Comparison of ENCODE assay signal across 12 cellular contexts in genomic region chr5:17526504-17526903, GRCh38. TPM values are rescaled to one million over a fixed set of nuclear protein-coding genes. Genes with fewer than 3 reads are reported as not detected.
DNase-seq lines count a peak whose midpoint lies in the region; ATAC-seq and TF ChIP-seq lines count a peak whose summit lies in the region.
"Not testable (repeated sequence)": the region's sequence is repeated elsewhere in the genome, so short reads cannot be mapped to it uniquely, and the experiment has no call there.
"Had no signal": no experiment of that assay in that cellular context is flagged by ENCODE, and none has a peak within 500 bp of the region (broad histone marks: within the 10 kb centered on the region; RNA-seq: fewer than 3 reads in every experiment).

No MANE protein-coding gene starts in this region.

- WGBS in ovary, 3 donors, result 89 to 92% (median 90%) methylated on average over 9 to 17 of the region's 17 CpGs

- not testable (repeated sequence) for H3K27me3 Mint-ChIP-seq in activated CD8-positive, alpha-beta T cell treated with anti-CD3 and anti-CD28 coated beads, Interleukin-2, amount 10 ng/mL, durations not matched to agents 7 days and 5 days (ENCODE audit: low read depth)

- TF ChIP-seq CTCF in AG10803 (conservative IDR thresholded peaks at IDR 0.05; ENCODE audit: low read length); cardiac fibroblast (IDR thresholded peaks at IDR 0.05; ENCODE audit: low read depth, low read length); ovary (IDR thresholded peaks at IDR 0.05): not testable (repeated sequence)

- not testable (repeated sequence) for H3K4me1 ChIP-seq in NT2/D1 (ENCODE audit: insufficient read depth, insufficient read length); ovary (ENCODE audit: insufficient read depth)

- H3K27ac Mint-ChIP-seq in activated CD8-positive, alpha-beta T cell treated with anti-CD3 and anti-CD28 coated beads, Interleukin-2, amount 10 ng/mL, durations not matched to agents 7 days and 5 days, result not testable (repeated sequence)

- DNase-seq in AG10803 (ENCODE audit: low read depth), result peak; percentile 2
- DNase-seq in NT2/D1 (ENCODE audit: low read depth, low spot score), result peak; percentile 16
- peak; percentile 43 for DNase-seq in activated CD8-positive, alpha-beta T cell treated with anti-CD3 and anti-CD28 coated beads, Interleukin-2, amount 10 ng/mL, durations not matched to agents 7 days and 5 days
- DNase-seq in cardiac fibroblast (ENCODE audit: low read depth in 2 of 2), result peak; percentile 0 to 5
- peak; percentile 5 for DNase-seq in fibroblast of peridontal ligament (ENCODE audit: extremely low read depth)
- DNase-seq in left lobe of liver (ENCODE audit: low spot score), result peak; percentile 59
- DNase-seq in ovary, result peak in 3 of 5 donors; percentile 17 to 37 (median 28)
- peak; percentile 8 for DNase-seq in stimulated activated naive CD8-positive, alpha-beta T cell treated with anti-CD3 and anti-CD28 coated beads, Interleukin-15, Interleukin-2, amounts not matched to agents 100 U/mL and 50 U/mL, for 24 hours

- not testable (repeated sequence) for H3K36me3 Mint-ChIP-seq in activated CD8-positive, alpha-beta T cell treated with anti-CD3 and anti-CD28 coated beads, Interleukin-2, amount 10 ng/mL, durations not matched to agents 7 days and 5 days (ENCODE audit: low read depth)

- H3K4me3 ChIP-seq in AG10803 (ENCODE audit: low read length); NT2/D1 (ENCODE audit: insufficient read length, low read depth); cardiac fibroblast (replicated peaks in 1 of 2; ENCODE audit: low read depth in 2 of 2, low read length in 2 of 2); ovary: not testable (repeated sequence)

- not testable (repeated sequence) for H3K9me3 Mint-ChIP-seq in activated CD8-positive, alpha-beta T cell treated with anti-CD3 and anti-CD28 coated beads, Interleukin-2, amount 10 ng/mL, durations not matched to agents 7 days and 5 days (ENCODE audit: insufficient read depth)

- not testable (repeated sequence) for TF ChIP-seq POLR2A in ovary (IDR thresholded peaks at IDR 0.05)

- not testable (repeated sequence) for H3K27ac ChIP-seq in ovary

- POLR2A ChIA-PET in activated CD8-positive, alpha-beta T cell treated with anti-CD3 and anti-CD28 coated beads, Interleukin-2, amount 10 ng/mL, durations not matched to agents 7 days and 5 days (lab: Charles Lee), result not testable (repeated sequence)

- H3K9ac ChIP-seq in NT2/D1 (ENCODE audit: insufficient read length, low read depth), result not testable (repeated sequence)

- not testable (repeated sequence) for ATAC-seq in activated CD8-positive, alpha-beta T cell treated with anti-CD3 and anti-CD28 coated beads, Interleukin-2, amount 10 ng/mL, durations not matched to agents 7 days and 5 days; left lobe of liver; stimulated activated naive CD8-positive, alpha-beta T cell treated with anti-CD3 and anti-CD28 coated beads, Interleukin-15, Interleukin-2, amounts not matched to agents 100 U/mL and 50 U/mL, for 24 hours

- H3K27me3 ChIP-seq in NT2/D1 (ENCODE audit: insufficient read depth, insufficient read length); ovary: not testable (repeated sequence)

- intact Hi-C loops in ovary (cut with DNase I), result not testable (repeated sequence)

- TF ChIP-seq EP300 in ovary (IDR thresholded peaks at IDR 0.05), result not testable (repeated sequence)

- not testable (repeated sequence) for H3K36me3 ChIP-seq in NT2/D1 (ENCODE audit: insufficient read depth, insufficient read length, low read length); ovary

- not testable (repeated sequence) for H3K4me1 Mint-ChIP-seq in activated CD8-positive, alpha-beta T cell treated with anti-CD3 and anti-CD28 coated beads, Interleukin-2, amount 10 ng/mL, durations not matched to agents 7 days and 5 days (ENCODE audit: low read depth)

- not testable (repeated sequence) for H3K9me3 ChIP-seq in NT2/D1 (ENCODE audit: insufficient read depth, low read length); ovary

- CTCF ChIA-PET in activated CD8-positive, alpha-beta T cell treated with anti-CD3 and anti-CD28 coated beads, Interleukin-2, amount 10 ng/mL, durations not matched to agents 7 days and 5 days (lab: Charles Lee), result not testable (repeated sequence)

- H3K4me3 Mint-ChIP-seq in activated CD8-positive, alpha-beta T cell treated with anti-CD3 and anti-CD28 coated beads, Interleukin-2, amount 10 ng/mL, durations not matched to agents 7 days and 5 days, result not testable (repeated sequence)

RNA-seq across cellular contexts. Expression of gene TAF11L5, which starts 1.5 kb away (rescaled TPM):
- total RNA-seq in activated CD8-positive, alpha-beta T cell treated with anti-CD3 and anti-CD28 coated beads, Interleukin-2, amount 10 ng/mL, durations not matched to agents 7 days and 5 days, result not detected
- not detected for total RNA-seq in left lobe of liver
- not detected for total RNA-seq in ovary
- polyA plus RNA-seq in ovary, result not detected
- total RNA-seq: PC-9, SJCRH30, upper lobe of right lung had no signal
- polyA plus RNA-seq: BJ had no signal

RNA-seq across cellular contexts. Expression of gene TAF11L6, which starts 2.0 kb away (rescaled TPM):
- total RNA-seq in activated CD8-positive, alpha-beta T cell treated with anti-CD3 and anti-CD28 coated beads, Interleukin-2, amount 10 ng/mL, durations not matched to agents 7 days and 5 days, result not detected
- not detected for total RNA-seq in left lobe of liver
- not detected for total RNA-seq in ovary
- polyA plus RNA-seq in ovary, result not detected
- total RNA-seq: PC-9, SJCRH30, upper lobe of right lung had no signal
- polyA plus RNA-seq: BJ had no signal

RNA-seq across cellular contexts. Expression of gene TAF11L4, which starts 4.9 kb away (rescaled TPM):
- not detected for total RNA-seq in activated CD8-positive, alpha-beta T cell treated with anti-CD3 and anti-CD28 coated beads, Interleukin-2, amount 10 ng/mL, durations not matched to agents 7 days and 5 days
- total RNA-seq in left lobe of liver (not detected), ovary (not detected)
- not detected for polyA plus RNA-seq in ovary
- total RNA-seq: PC-9, SJCRH30, upper lobe of right lung had no signal
- polyA plus RNA-seq: BJ had no signal

RNA-seq across cellular contexts. Expression of gene TAF11L3, which starts 8.3 kb away (rescaled TPM):
- not detected for total RNA-seq in activated CD8-positive, alpha-beta T cell treated with anti-CD3 and anti-CD28 coated beads, Interleukin-2, amount 10 ng/mL, durations not matched to agents 7 days and 5 days
- not detected for total RNA-seq in left lobe of liver
- total RNA-seq in ovary, result not detected
- polyA plus RNA-seq in ovary, result not detected
- total RNA-seq: PC-9, SJCRH30, upper lobe of right lung had no signal
- polyA plus RNA-seq: BJ had no signal

RNA-seq across cellular contexts. Expression of gene TAF11L2, which starts 28.5 kb away (rescaled TPM):
- not detected for total RNA-seq in activated CD8-positive, alpha-beta T cell treated with anti-CD3 and anti-CD28 coated beads, Interleukin-2, amount 10 ng/mL, durations not matched to agents 7 days and 5 days
- total RNA-seq in left lobe of liver (not detected), ovary (not detected)
- not detected for polyA plus RNA-seq in ovary
- total RNA-seq: PC-9, SJCRH30, upper lobe of right lung had no signal
- polyA plus RNA-seq: BJ had no signal

Comparison
In these comparisons a context has a peak if more than half of its experiments do, and no peak if none do; other contexts are left out.
1. DNase-seq: peak in every context shown above with its lines; median percentile 59 in left lobe of liver; 43 in activated CD8-positive, alpha-beta T cell treated with anti-CD3 and anti-CD28 coated beads, Interleukin-2, amount 10 ng/mL, durations not matched to agents 7 days and 5 days; 28 in ovary; 16 in NT2/D1; 8 in stimulated activated naive CD8-positive, alpha-beta T cell treated with anti-CD3 and anti-CD28 coated beads, Interleukin-15, Interleukin-2, amounts not matched to agents 100 U/mL and 50 U/mL, for 24 hours; 5 in fibroblast of peridontal ligament; 2 in cardiac fibroblast; 2 in AG10803.